1 cellular context compared by ENCODE assay signal in genomic region chr11:46633291-46634217, GRCh38.
A peak's percentile ranks its signal among the peaks of the same experiment; 100 is the strongest.
TF ChIP-seq lines count a peak whose summit lies in the region.

No MANE protein-coding gene starts in this region.

TF ChIP-seq in HepG2, 621 proteins besides CTCF, POLR2A, EP300 and RAD21 (continued from another document and continues in another):
- TF ChIP-seq PRMT3 (CRISPR knock-in tag; IDR thresholded peaks at IDR 0.05; ENCODE audit: borderline replicate concordance, low read depth) (no peak), FLYWCH1 (CRISPR knock-in tag; IDR thresholded peaks at IDR 0.05) (no peak), ZFP1 (CRISPR knock-in tag; IDR thresholded peaks at IDR 0.05) (no peak), ZBTB33 (CRISPR knock-in tag; IDR thresholded peaks at IDR 0.05) (no peak), ZSCAN9 (CRISPR knock-in tag; IDR thresholded peaks at IDR 0.05; ENCODE audit: borderline replicate concordance) (no peak), ZBTB8A (CRISPR knock-in tag; IDR thresholded peaks at IDR 0.05; ENCODE audit: borderline replicate concordance, low read depth) (no peak), ZNF296 (CRISPR knock-in tag; conservative IDR thresholded peaks at IDR 0.05) (no peak), SATB2 (CRISPR knock-in tag; IDR thresholded peaks at IDR 0.05) (no peak), KDM4B (CRISPR knock-in tag; IDR thresholded peaks at IDR 0.05) (no peak), PAXIP1 (CRISPR knock-in tag; conservative IDR thresholded peaks at IDR 0.05) (peak; percentile 54), HMG20B (CRISPR knock-in tag; conservative IDR thresholded peaks at IDR 0.05) (no peak), MBNL3 (CRISPR knock-in tag; conservative IDR thresholded peaks at IDR 0.05) (no peak), NFKBIZ (CRISPR knock-in tag; IDR thresholded peaks at IDR 0.05) (no peak), ZNF850 (CRISPR knock-in tag; conservative IDR thresholded peaks at IDR 0.05) (no peak), ZNF703 (CRISPR knock-in tag; IDR thresholded peaks at IDR 0.05; ENCODE audit: borderline replicate concordance) (no peak), NFIC (IDR thresholded peaks at IDR 0.05; ENCODE audit: low read length) (no peak), HOMEZ (CRISPR knock-in tag; IDR thresholded peaks at IDR 0.05; ENCODE audit: low read depth) (no peak), ZNF7 (CRISPR knock-in tag; IDR thresholded peaks at IDR 0.05) (no peak), ZNF331 (CRISPR knock-in tag; IDR thresholded peaks at IDR 0.05) (no peak), ZNF550 (CRISPR knock-in tag; IDR thresholded peaks at IDR 0.05; ENCODE audit: borderline replicate concordance) (no peak), LCORL (IDR thresholded peaks at IDR 0.05) (no peak), LCORL (CRISPR knock-in tag; IDR thresholded peaks at IDR 0.05) (no peak), ZHX2 (IDR thresholded peaks at IDR 0.05; ENCODE audit: low read depth) (no peak), ZHX2 (CRISPR knock-in tag; IDR thresholded peaks at IDR 0.05; ENCODE audit: borderline replicate concordance) (no peak), MEF2D (CRISPR knock-in tag; IDR thresholded peaks at IDR 0.05) (no peak), ZBTB3 (CRISPR knock-in tag; IDR thresholded peaks at IDR 0.05; ENCODE audit: borderline replicate concordance, low read depth) (no peak), ARID5B (CRISPR knock-in tag; IDR thresholded peaks at IDR 0.05) (0 out of 2 replicates have a peak, but pooled peaks have one; percentile 15), SUZ12 (IDR thresholded peaks at IDR 0.05; ENCODE audit: low read depth, low read length) (no peak), ZNF512 (CRISPR knock-in tag; IDR thresholded peaks at IDR 0.05) (no peak), REPIN1 (CRISPR knock-in tag; IDR thresholded peaks at IDR 0.05; ENCODE audit: borderline replicate concordance, low read depth) (no peak), REL (CRISPR knock-in tag; conservative IDR thresholded peaks at IDR 0.05) (no peak), SOX13 (IDR thresholded peaks at IDR 0.05) (no peak), SOX13 (CRISPR knock-in tag; conservative IDR thresholded peaks at IDR 0.05 in 1 of 2, IDR thresholded peaks at IDR 0.05 in 1 of 2) (0 out of 4 replicates have a peak, but pooled peaks of 1 of the 2 experiments have one; percentile 10)
